In genomic region chr6:132698608-132699007, GRCh38 we compare ENCODE assay signal across 18 cellular contexts.
DNase-seq lines count a peak whose midpoint lies in the region; ATAC-seq lines count a peak whose summit lies in the region.
"Had no signal": no experiment of that assay in that cellular context is flagged by ENCODE, and none has a peak within 500 bp of the region (broad histone marks: within the 10 kb centered on the region; RNA-seq: fewer than 3 reads in every experiment).

No MANE protein-coding gene starts in this region.

- ATAC-seq in GM18498 (IDR thresholded peaks at IDR 0.05; ENCODE audit: unreplicated experiment), result peak; percentile 94
- ATAC-seq in GM19395 (IDR thresholded peaks at IDR 0.05; ENCODE audit: unreplicated experiment), result peak; percentile 96
- peak; percentile 76 for ATAC-seq in HG02885 (IDR thresholded peaks at IDR 0.05; ENCODE audit: poor library complexity, unreplicated experiment)
- peak; percentile 89 for ATAC-seq in HG03565 (IDR thresholded peaks at IDR 0.05; ENCODE audit: unreplicated experiment)
- ATAC-seq: activated CD4-positive, alpha-beta T cell treated with anti-CD3 and anti-CD28 coated beads for 36 hours; activated naive CD4-positive, alpha-beta T cell treated with anti-CD3 and anti-CD28 coated beads, Interleukin-2, amount 50 U/mL, for 72 hours; body of pancreas; left colon had no signal

- DNase-seq in activated naive CD4-positive, alpha-beta T cell (lab: John Stamatoyannopoulos, UW), result no peak
- DNase-seq in NCI-H2171 (lab: John Stamatoyannopoulos, UW), result no peak
- no peak for DNase-seq in NCI-H2196 (lab: John Stamatoyannopoulos, UW; ENCODE audit: unreplicated experiment)
- no peak for DNase-seq in NCI-H2081 treated with DMSO at 0.1 percent for 48 hours (lab: John Stamatoyannopoulos, UW)
- DNase-seq: activated CD4-positive, alpha-beta T cell treated with anti-CD3 and anti-CD28 coated beads for 36 hours; body of pancreas; colonic mucosa; DMS79 treated with DMSO at 0.1 percent for 48 hours; left colon; NCI-H1694; nucleus accumbens; sigmoid colon; stimulated activated CD4-positive, alpha-beta T cell treated with anti-CD3 and anti-CD28 coated beads, Interleukin-1b, Interleukin-23, amount 100 ng/mL, for 48 hours had no signal
